ENCODE assay signal across 25 cellular contexts in genomic region chr4:71300362-71300761, GRCh38. TPM values are rescaled to one million over a fixed set of nuclear protein-coding genes. Genes with fewer than 3 reads are reported as not detected.
"Had no signal": no experiment of that assay in that cellular context is flagged by ENCODE, and none has a peak within 500 bp of the region (broad histone marks: within the 10 kb centered on the region; RNA-seq: fewer than 3 reads in every experiment).

No MANE protein-coding gene starts in this region.

- DNase-seq: dorsolateral prefrontal cortex; effector CD4-positive, alpha-beta T cell; left cardiac atrium; left lung; mesenchymal stem cell; naive B cell; retina; stimulated activated CD4-positive, alpha-beta T cell treated with anti-CD3 and anti-CD28 coated beads, Interleukin-12 subunit alpha, Interleukin-12 subunit beta, amount 100 ng/mL, for 4 hours; stimulated activated CD4-positive, alpha-beta T cell treated with anti-CD3 and anti-CD28 coated beads, Interleukin-1b, Interleukin-23, amount 100 ng/mL, for 48 hours; stimulated activated CD4-positive, alpha-beta T cell treated with anti-CD3 and anti-CD28 coated beads, Interleukin-4, amount 100 ng/mL, for 1 hour; stimulated activated CD8-positive, alpha-beta memory T cell treated with anti-CD3 and anti-CD28 coated beads, Interleukin-4, amount 100 ng/mL, for 48 hours; stimulated activated naive CD4-positive, alpha-beta T cell; testis; tibial artery had no signal

- H3K4me3 ChIP-seq: dorsolateral prefrontal cortex, left lung, mucosa of descending colon, pancreas, right lobe of liver, testis, tibial artery had no signal

- ATAC-seq: left lung had no signal

- H3K36me3 Mint-ChIP-seq: mesothelial cell of epicardium, naive B cell had no signal

- H3K27me3 Mint-ChIP-seq: type B pancreatic cell had no signal

- H3K9me3 Mint-ChIP-seq: mesothelial cell of epicardium, nephron, type B pancreatic cell had no signal

- H3K4me1 Mint-ChIP-seq: naive B cell, nephron had no signal

- H3K27ac ChIP-seq: dorsolateral prefrontal cortex, left lung, neutrophil, pancreas, right lobe of liver, testis, tibial artery had no signal

- H3K9me3 ChIP-seq: left lung, mucosa of descending colon, neutrophil, pancreas, right lobe of liver, testis, tibial artery had no signal

- H3K4me3 Mint-ChIP-seq: mesothelial cell of epicardium, naive B cell, nephron, type B pancreatic cell had no signal

- H3K27ac Mint-ChIP-seq: mesothelial cell of epicardium, nephron, type B pancreatic cell had no signal

- FAIRE-seq: colon, frontal cortex, pancreas, small intestine had no signal

- H3K4me1 ChIP-seq: left lung, testis had no signal

- H3K36me3 ChIP-seq: left lung, neutrophil, pancreas, right lobe of liver, tibial artery had no signal

- H3K27me3 ChIP-seq: dorsolateral prefrontal cortex, left lung, neutrophil, pancreas, right lobe of liver, testis, tibial artery had no signal

RNA-seq across cellular contexts. Expression of gene SLC4A4, which starts 38.5 kb away (rescaled TPM):
- total RNA-seq: lung microvascular endothelial cell had no signal
